Comparison of ENCODE assay signal across 11 cellular contexts in genomic region chr3:64321747-64322146, GRCh38.
DNase-seq lines count a peak whose midpoint lies in the region; ATAC-seq and TF ChIP-seq lines count a peak whose summit lies in the region.
"Had no signal": no experiment of that assay in that cellular context is flagged by ENCODE, and none has a peak within 500 bp of the region (broad histone marks: within the 10 kb centered on the region; RNA-seq: fewer than 3 reads in every experiment).

No MANE protein-coding gene starts in this region.

- no peak overlapping the region for H3K4me3 ChIP-seq in adipocyte (ENCODE audit: low read length)
- H3K4me3 ChIP-seq in esophagus squamous epithelium: no peak overlapping the region

- no peak overlapping the region for H3K27ac ChIP-seq in esophagus squamous epithelium
- H3K27ac ChIP-seq: 22Rv1 had no signal

- no peak for TF ChIP-seq POLR2A in esophagus squamous epithelium (IDR thresholded peaks at IDR 0.05)

- intact Hi-C loops in esophagus squamous epithelium (cut with DNase I): no loop called here

- WGBS in esophagus squamous epithelium, 2 donors: 0 to 11% methylated on average over 1 of the region's 1 CpG

- ATAC-seq in GM21717 (IDR thresholded peaks at IDR 0.05; ENCODE audit: unreplicated experiment): no peak

- peaks cover 3% of the 10 kb centered on the region for H3K9me3 Mint-ChIP-seq in glutamatergic neuron (ENCODE audit: unreplicated experiment)

- no peak overlapping the region for H3K9ac ChIP-seq in adipocyte (ENCODE audit: low read length)

- H3K27me3 Mint-ChIP-seq in glutamatergic neuron (ENCODE audit: unreplicated experiment): peaks cover 5% of the 10 kb centered on the region
- H3K27me3 Mint-ChIP-seq: naive B cell had no signal

- H3K27me3 ChIP-seq in adipocyte (replicated peaks; ENCODE audit: control insufficient read depth, insufficient read depth, low read length) (no peaks in the 10 kb centered on the region), esophagus squamous epithelium (no peaks in the 10 kb centered on the region)

- DNase-seq in DMS 273 (lab: John Stamatoyannopoulos, UW; ENCODE audit: unreplicated experiment): peak; percentile 18
- no peak for DNase-seq in DMS 273 treated with DMSO at 0.1 percent for 48 hours (lab: John Stamatoyannopoulos, UW)
- DNase-seq in adipocyte (ENCODE audit: low read depth): peak; percentile 81
- no peak for DNase-seq in glutamatergic neuron
- peak; percentile 73 for DNase-seq in stromal cell of bone marrow (ENCODE audit: low read depth)
- DNase-seq in medulla oblongata (ENCODE audit: extremely low spot score): no peak
- no peak for DNase-seq in esophagus squamous epithelium (lab: John Stamatoyannopoulos, UW)
- DNase-seq: naive B cell, T-helper 2 cell had no signal

- TF ChIP-seq CTCF in glutamatergic neuron (IDR thresholded peaks at IDR 0.05; ENCODE audit: partially characterized antibody, unreplicated experiment): no peak
- TF ChIP-seq CTCF in esophagus squamous epithelium (IDR thresholded peaks at IDR 0.05): no peak

- H3K9me3 ChIP-seq in adipocyte (ENCODE audit: control insufficient read depth, low read length) (no peaks in the 10 kb centered on the region), esophagus squamous epithelium (no peaks in the 10 kb centered on the region)

- peak overlapping the region; percentile 28 for H3K27ac Mint-ChIP-seq in glutamatergic neuron (ENCODE audit: unreplicated experiment)
- H3K27ac Mint-ChIP-seq: naive B cell had no signal

- peaks cover 18% of the 10 kb centered on the region for H3K4me1 Mint-ChIP-seq in glutamatergic neuron (ENCODE audit: low read depth, unreplicated experiment)
- H3K4me1 Mint-ChIP-seq: naive B cell had no signal

- peaks cover 4% of the 10 kb centered on the region for H3K36me3 Mint-ChIP-seq in glutamatergic neuron (ENCODE audit: unreplicated experiment)
- H3K36me3 Mint-ChIP-seq: naive B cell had no signal

- H3K4me1 ChIP-seq in adipocyte (ENCODE audit: control insufficient read depth, insufficient read depth, low read length) (peaks cover 31% of the 10 kb centered on the region), esophagus squamous epithelium (peaks cover 0 to 6% (median 0%) of the 10 kb centered on the region in 3 donors)

- H3K36me3 ChIP-seq in adipocyte (ENCODE audit: control insufficient read depth, insufficient read depth, low read length, severe bottlenecking) (no peaks in the 10 kb centered on the region), esophagus squamous epithelium (no peaks in the 10 kb centered on the region)

- peak overlapping the region; percentile 15 for H3K4me3 Mint-ChIP-seq in glutamatergic neuron (ENCODE audit: unreplicated experiment)
- H3K4me3 Mint-ChIP-seq: naive B cell had no signal

Comparison
In these comparisons a context has a peak if more than half of its experiments do, and no peak if none do; other contexts are left out.
1. DNase-seq: peak in DMS 273 (single experiment), adipocyte (single experiment) and stromal cell of bone marrow (single experiment); none in DMS 273 treated with DMSO at 0.1 percent for 48 hours (single experiment), glutamatergic neuron (single experiment), medulla oblongata (single experiment) and esophagus squamous epithelium (single experiment).